In the genomic region with DNA sequence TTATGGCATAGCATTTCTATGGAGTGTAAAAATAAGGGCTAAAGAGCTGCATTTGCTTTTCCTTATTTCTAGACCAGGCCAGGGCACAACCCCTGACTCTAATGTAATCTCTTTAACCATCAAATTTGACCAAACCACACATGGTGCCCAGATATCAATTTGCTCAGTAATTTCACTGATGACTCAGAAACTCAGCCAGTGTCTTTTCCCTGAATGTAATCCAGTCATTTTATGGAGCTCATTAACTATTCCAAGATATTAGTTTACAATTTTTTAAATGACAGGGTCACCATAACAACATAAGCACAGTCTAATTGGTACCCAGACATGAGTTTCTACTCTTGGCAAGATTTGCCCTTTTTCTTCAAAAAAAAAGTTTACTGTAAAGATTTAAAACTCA, we compare ENCODE assay signal across 27 cellular contexts.
"Had no signal": no experiment of that assay in that cellular context is flagged by ENCODE, and none has a peak within 500 bp of the region (broad histone marks: within the 10 kb centered on the region; RNA-seq: fewer than 3 reads in every experiment).

No MANE protein-coding gene starts in this region.

- H3K4me1 ChIP-seq: body of pancreas, colonic mucosa, gastrocnemius medialis, left lung, lower lobe of right lung, neural progenitor cell, spleen had no signal

- H3K9me3 Mint-ChIP-seq: activated T-cell treated with anti-CD3 and anti-CD28 coated beads, Interleukin-2, amount 50 U/mL, for 72 hours; natural killer cell; neural progenitor cell; stimulated activated naive CD8-positive, alpha-beta T cell treated with anti-CD3 and anti-CD28 coated beads, Interleukin-15, Interleukin-2, amounts not matched to agents 100 ng/mL and 50 ng/mL, for 24 hours had no signal

- H3K36me3 Mint-ChIP-seq: activated naive CD8-positive, alpha-beta T cell; natural killer cell; neural progenitor cell had no signal

- H3K9ac ChIP-seq: neural progenitor cell had no signal

- H2AFZ ChIP-seq: neural progenitor cell had no signal

- H3K27ac Mint-ChIP-seq: activated naive CD8-positive, alpha-beta T cell; activated T-cell treated with anti-CD3 and anti-CD28 coated beads, Interleukin-2, amount 50 U/mL, for 72 hours; natural killer cell; neural progenitor cell; stimulated activated naive CD8-positive, alpha-beta T cell treated with anti-CD3 and anti-CD28 coated beads, Interleukin-15, Interleukin-2, amounts not matched to agents 100 ng/mL and 50 ng/mL, for 24 hours had no signal

- ATAC-seq: activated T-cell treated with anti-CD3 and anti-CD28 coated beads, Interleukin-2, amount 50 U/mL, for 72 hours; body of pancreas; gastrocnemius medialis; left lung; lower lobe of right lung; natural killer cell; right cardiac atrium had no signal

- H3K4me1 Mint-ChIP-seq: natural killer cell had no signal

- H3K27ac ChIP-seq: body of pancreas, cardiac muscle cell, colonic mucosa, gastrocnemius medialis, left lung, lower lobe of right lung, neural progenitor cell, spleen, thoracic aorta, VCaP had no signal

- H3K4me3 ChIP-seq: body of pancreas, cardiac muscle cell, colonic mucosa, gastrocnemius medialis, left lung, lower lobe of right lung, neural progenitor cell, spleen, thoracic aorta had no signal

- H3K36me3 ChIP-seq: cardiac muscle cell, colonic mucosa, gastrocnemius medialis, left lung, lower lobe of right lung, neural progenitor cell, spleen, thoracic aorta had no signal

- H3K9me3 ChIP-seq: body of pancreas, colonic mucosa, gastrocnemius medialis, left lung, lower lobe of right lung, spleen, thoracic aorta had no signal

- H3K4me2 ChIP-seq: neural progenitor cell had no signal

- H3K4me3 Mint-ChIP-seq: activated naive CD8-positive, alpha-beta T cell; activated T-cell treated with anti-CD3 and anti-CD28 coated beads, Interleukin-2, amount 50 U/mL, for 72 hours; natural killer cell; neural progenitor cell; stimulated activated naive CD8-positive, alpha-beta T cell treated with anti-CD3 and anti-CD28 coated beads, Interleukin-15, Interleukin-2, amounts not matched to agents 100 ng/mL and 50 ng/mL, for 24 hours had no signal

- DNase-seq: activated CD4-positive, alpha-beta T cell treated with anti-CD3 and anti-CD28 coated beads for 4 hours; activated CD4-positive, alpha-beta T cell treated with anti-CD3 and anti-CD28 coated beads, Interleukin-2, amount 50 U/mL, for 4 hours; activated naive CD4-positive, alpha-beta T cell treated with Interleukin-2 at 50 U/mL for 16 hours; activated T-cell treated with anti-CD3 and anti-CD28 coated beads for 4 hours; activated T-cell treated with anti-CD3 and anti-CD28 coated beads, Interleukin-2, amount 50 U/mL, for 72 hours; aorta; body of pancreas; cerebellar nuclear complex; colonic mucosa; effector CD8-positive, alpha-beta T cell; erythroblast; gastrocnemius medialis; glutamatergic neuron; left lung; lower lobe of right lung; mesenchymal stem cell; natural killer cell; occipital lobe; right cardiac atrium; spleen; trophoblast cell had no signal

- H3K27me3 ChIP-seq: body of pancreas, cardiac muscle cell, colonic mucosa, left lung, neural progenitor cell had no signal
